Comparison of ENCODE assay signal across 9 cellular contexts in the genomic region with DNA sequence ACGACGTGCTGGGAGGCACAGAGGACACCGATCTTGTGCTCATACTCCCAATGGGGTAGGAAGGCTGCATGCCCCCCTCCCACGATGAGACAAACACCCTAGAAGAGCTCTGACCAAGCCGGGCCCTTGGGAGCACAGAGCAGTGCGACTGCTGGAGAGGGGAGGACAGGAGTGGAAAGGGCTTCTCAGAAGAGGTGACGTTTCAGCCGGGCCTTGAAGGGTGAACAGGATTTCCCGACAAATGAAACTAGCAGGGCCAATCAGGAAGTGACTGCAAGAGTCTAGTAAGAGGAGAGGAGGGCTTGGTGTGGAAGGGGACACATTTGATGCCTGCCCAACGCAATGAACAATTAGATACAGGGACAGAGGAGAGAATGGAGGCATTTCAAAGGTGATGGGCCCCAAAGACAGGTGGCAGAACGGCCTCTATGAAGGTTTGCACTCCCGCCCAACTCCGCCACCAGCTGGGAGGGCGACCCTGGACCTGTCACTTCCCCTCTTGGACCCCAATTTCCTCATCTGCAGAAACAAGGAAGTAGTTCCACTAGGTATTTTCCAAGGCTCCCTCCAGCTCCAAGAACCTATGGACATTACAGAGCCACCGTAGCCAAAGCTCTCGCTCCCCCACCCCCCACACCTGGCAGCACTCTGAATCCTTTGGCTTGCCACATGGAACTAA. TPM values are rescaled to one million over a fixed set of nuclear protein-coding genes. Genes with fewer than 3 reads are reported as not detected.
DNase-seq lines count a peak whose midpoint lies in the region; ATAC-seq and TF ChIP-seq lines count a peak whose summit lies in the region.
"Had no signal": no experiment of that assay in that cellular context is flagged by ENCODE, and none has a peak within 500 bp of the region (broad histone marks: within the 10 kb centered on the region; RNA-seq: fewer than 3 reads in every experiment).

No MANE protein-coding gene starts in this region.

- H3K27me3 Mint-ChIP-seq in Calu3 (ENCODE audit: unreplicated experiment) = no peaks in the 10 kb centered on the region

- intact Hi-C loops in Calu3 (cut with micrococcal nuclease; ENCODE audit: unreplicated experiment) = no loop called here
- intact Hi-C loops in vagina (cut with DNase I) = no loop called here

- H3K36me3 Mint-ChIP-seq in Calu3 (ENCODE audit: insufficient read depth, unreplicated experiment) = peaks cover 53% of the 10 kb centered on the region

- CTCF ChIA-PET in Calu3 (lab: Charles Lee) = no interaction called here

- H3K27me3 ChIP-seq in neutrophil (no peaks in the 10 kb centered on the region), vagina (no peaks in the 10 kb centered on the region)

- TSS peak; percentile 5 for BruUV-seq in Calu3 (replicated peaks; lab: Mats Ljungman, UMichigan)

- peak overlapping the region; percentile 14 to 99 for H3K4me3 ChIP-seq in neutrophil (ENCODE audit: low read depth in 1 of 2, low read length in 1 of 2)
- no peak overlapping the region for H3K4me3 ChIP-seq in vagina
- peak overlapping the region in 1 of 2 donors; percentile 92 for H3K4me3 ChIP-seq in foreskin fibroblast (ENCODE audit: low read depth in 1 of 2, low read length in 2 of 2)

- H3K4me3 Mint-ChIP-seq in Calu3 (ENCODE audit: low read depth, unreplicated experiment) = peak overlapping the region; percentile 42

- H3K9me3 Mint-ChIP-seq in Calu3 (ENCODE audit: low read depth, unreplicated experiment) = no peaks in the 10 kb centered on the region

- H3K9me3 ChIP-seq in neutrophil (no peaks in the 10 kb centered on the region), vagina (no peaks in the 10 kb centered on the region)

- H3K36me3 ChIP-seq in neutrophil (no peaks in the 10 kb centered on the region), vagina (peaks cover 0 to 15% of the 10 kb centered on the region in 2 donors)

- ATAC-seq in GM18858 (IDR thresholded peaks at IDR 0.05; ENCODE audit: unreplicated experiment) = no peak

- TF ChIP-seq POLR2A in vagina (IDR thresholded peaks at IDR 0.05) = no peak

- peaks cover 23% of the 10 kb centered on the region for H3K4me1 Mint-ChIP-seq in Calu3 (ENCODE audit: low read depth, unreplicated experiment)

- H3K4me1 ChIP-seq in neutrophil (ENCODE audit: control insufficient read depth in 1 of 2, insufficient read depth in 1 of 2, low read depth in 1 of 2, low read length in 1 of 2) (peaks cover 48 to 49% of the 10 kb centered on the region in 2 experiments), vagina (peaks cover 50% of the 10 kb centered on the region)

- DNase-seq in Calu3 (no peak), MV-4-11 (lab: John Stamatoyannopoulos, UW) (peak; percentile 31), caudate nucleus (lab: John Stamatoyannopoulos, UW) (no peak), vagina (ENCODE audit: extremely low spot score in 2 of 2) (no peak), foreskin fibroblast (no peak)
- no peak for DNase-seq in effector CD8-positive, alpha-beta T cell (lab: John Stamatoyannopoulos, UW)
- DNase-seq: NCI-H1092 had no signal

- TF ChIP-seq CTCF in Calu3 (IDR thresholded peaks at IDR 0.05; ENCODE audit: unreplicated experiment) (no peak), neutrophil (IDR thresholded peaks at IDR 0.05) (no peak), vagina (IDR thresholded peaks at IDR 0.05) (no peak), foreskin fibroblast (IDR thresholded peaks at IDR 0.05; ENCODE audit: low read depth, low read length) (no peak)

- peak overlapping the region; percentile 98 for H3K27ac ChIP-seq in caudate nucleus (ENCODE audit: low read depth, low read length)
- peak overlapping the region; percentile 99 for H3K27ac ChIP-seq in neutrophil
- no peak overlapping the region for H3K27ac ChIP-seq in vagina

- peak overlapping the region; percentile 52 for H3K27ac Mint-ChIP-seq in Calu3 (ENCODE audit: unreplicated experiment)

RNA-seq across cellular contexts. Expression of a gene that starts 3.9 kb away (rescaled TPM):
- total RNA-seq in Calu3 (2022) (76.0 and 77.7 TPM in 2 replicates), vagina (38.8 TPM)

RNA-seq across cellular contexts. Expression of a gene that starts 4.9 kb away (rescaled TPM):
- 9.4 and 9.9 TPM in 2 replicates for total RNA-seq in Calu3 (2022)
- total RNA-seq in vagina = 8.6 TPM

RNA-seq across cellular contexts. Expression of a gene that starts 23.2 kb away (rescaled TPM):
- total RNA-seq in Calu3 (2022) = 0.80 and 1.6 TPM in 2 replicates
- 4.2 TPM for total RNA-seq in vagina

RNA-seq across cellular contexts. Expression of a gene that starts 32.8 kb away (rescaled TPM):
- 132 and 139 TPM in 2 replicates for total RNA-seq in Calu3 (2022)
- 66.8 TPM for total RNA-seq in vagina

RNA-seq across cellular contexts. Expression of a gene that starts 41.6 kb away (rescaled TPM):
- 2.6 and 3.8 TPM in 2 replicates for total RNA-seq in Calu3 (2022)
- 36.6 TPM for total RNA-seq in vagina

Comparison
In these comparisons a context has a peak if more than half of its experiments do, and no peak if none do; other contexts are left out.
1. H3K4me3 ChIP-seq: peak in neutrophil (2 of 2); none in vagina (0 of 2).